16 cellular contexts compared by ENCODE assay signal in the genomic region with DNA sequence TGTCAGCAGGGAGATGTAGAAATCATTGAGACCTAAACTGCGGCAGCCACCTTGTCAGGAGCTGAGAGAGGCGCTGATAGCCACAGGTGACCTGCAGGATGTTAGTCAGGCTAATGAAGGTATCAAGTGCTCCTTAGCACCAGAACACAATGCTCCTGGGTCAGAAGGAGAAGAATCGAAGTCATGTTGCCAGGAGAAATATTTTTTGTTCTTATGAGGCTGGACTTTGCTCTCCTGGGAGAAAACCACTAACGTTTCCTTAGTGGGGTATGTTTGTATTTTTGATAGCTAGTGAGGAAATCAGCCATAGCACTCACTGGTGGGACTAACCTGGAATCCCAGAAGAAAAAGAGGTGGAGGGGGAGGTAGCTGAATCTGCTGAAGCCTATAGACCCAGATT.
DNase-seq lines count a peak whose midpoint lies in the region; ATAC-seq and TF ChIP-seq lines count a peak whose summit lies in the region.
"Had no signal": no experiment of that assay in that cellular context is flagged by ENCODE, and none has a peak within 500 bp of the region (broad histone marks: within the 10 kb centered on the region; RNA-seq: fewer than 3 reads in every experiment).

No MANE protein-coding gene starts in this region.

- TF ChIP-seq CTCF in spleen (IDR thresholded peaks at IDR 0.05 in 8 of 11, conservative IDR thresholded peaks at IDR 0.05 in 3 of 11): no peak

- H3K27me3 ChIP-seq in Karpas-422 (ENCODE audit: low read length): no peaks in the 10 kb centered on the region
- peaks cover 0 to 8% (median 0%) of the 10 kb centered on the region in 7 donors for H3K27me3 ChIP-seq in spleen (replicated peaks in 1 of 7)
- H3K27me3 ChIP-seq: BE2C had no signal

- no peaks in the 10 kb centered on the region for H3K79me2 ChIP-seq in Karpas-422 (ENCODE audit: low read length)

- ATAC-seq in HG02571 (IDR thresholded peaks at IDR 0.05; ENCODE audit: unreplicated experiment) (no peak), GM21825 (IDR thresholded peaks at IDR 0.05; ENCODE audit: unreplicated experiment) (no peak), HG03025 (IDR thresholded peaks at IDR 0.05; ENCODE audit: low FRiP score, unreplicated experiment) (no peak)

- H4K20me1 ChIP-seq in Karpas-422 (ENCODE audit: insufficient read depth, low read depth, low read length): no peaks in the 10 kb centered on the region

- no peak for TF ChIP-seq POLR2A in spleen (IDR thresholded peaks at IDR 0.05)

- no peaks in the 10 kb centered on the region for H3K36me3 ChIP-seq in Karpas-422 (ENCODE audit: insufficient read depth, low read length)
- H3K36me3 ChIP-seq in spleen: no peaks in the 10 kb centered on the region
- H3K36me3 ChIP-seq: BE2C, HAP-1 had no signal

- H3K9ac ChIP-seq in Karpas-422 (ENCODE audit: low read length): no peak overlapping the region

- 49 to 81% (median 70%) methylated on average over 4 of the region's 4 CpGs for WGBS in spleen, 5 donors

- H3K27ac ChIP-seq in Karpas-422 (ENCODE audit: low read length) (no peak overlapping the region), spleen (no peak overlapping the region)

- 0 out of 2 replicates have a peak overlapping the region, but pooled peaks have one; percentile 5 for H2AFZ ChIP-seq in Karpas-422 (ENCODE audit: low read length)

- H3K4me2 ChIP-seq in Karpas-422 (ENCODE audit: low read depth, low read length, poor library complexity, severe bottlenecking): no peak overlapping the region

- intact Hi-C loops in spleen (cut with DNase I; ENCODE audit: low total_unique reads): no loop called here

- no peaks in the 10 kb centered on the region for H3K9me3 ChIP-seq in Karpas-422 (ENCODE audit: low read length)
- H3K9me3 ChIP-seq in spleen: no peaks in the 10 kb centered on the region
- H3K9me3 ChIP-seq: BE2C, HAP-1 had no signal

- H3K4me3 ChIP-seq in Karpas-422 (ENCODE audit: low read length) (no peak overlapping the region), spleen (no peak overlapping the region)
- H3K4me3 ChIP-seq: HAP-1 had no signal

- H3K4me1 ChIP-seq in Karpas-422 (ENCODE audit: low read length) (peaks cover 100% of the 10 kb centered on the region), spleen (no peaks in the 10 kb centered on the region)
- H3K4me1 ChIP-seq: HAP-1 had no signal

- no peaks in the 10 kb centered on the region for H3K9me2 ChIP-seq in Karpas-422 (replicated peaks; ENCODE audit: insufficient read depth, low read length)

- no peak for DNase-seq in Karpas-422
- DNase-seq in mucosa of gallbladder (ENCODE audit: low spot score): peak; percentile 30
- DNase-seq in spleen: peak; percentile 2
- no peak for DNase-seq in hypothalamus (lab: John Stamatoyannopoulos, UW)
- DNase-seq: ACHN; BE2C; CD4-positive, alpha-beta memory T cell; DMS153; DMS79; GDM1; HFFc6; KG1 had no signal

Comparison
In these comparisons a context has a peak if more than half of its experiments do, and no peak if none do; other contexts are left out.
1. DNase-seq: peak in mucosa of gallbladder (single experiment) and spleen (single experiment); none in Karpas-422 (single experiment) and hypothalamus (0 of 51).